ENCODE assay signal across 15 cellular contexts in the genomic region with DNA sequence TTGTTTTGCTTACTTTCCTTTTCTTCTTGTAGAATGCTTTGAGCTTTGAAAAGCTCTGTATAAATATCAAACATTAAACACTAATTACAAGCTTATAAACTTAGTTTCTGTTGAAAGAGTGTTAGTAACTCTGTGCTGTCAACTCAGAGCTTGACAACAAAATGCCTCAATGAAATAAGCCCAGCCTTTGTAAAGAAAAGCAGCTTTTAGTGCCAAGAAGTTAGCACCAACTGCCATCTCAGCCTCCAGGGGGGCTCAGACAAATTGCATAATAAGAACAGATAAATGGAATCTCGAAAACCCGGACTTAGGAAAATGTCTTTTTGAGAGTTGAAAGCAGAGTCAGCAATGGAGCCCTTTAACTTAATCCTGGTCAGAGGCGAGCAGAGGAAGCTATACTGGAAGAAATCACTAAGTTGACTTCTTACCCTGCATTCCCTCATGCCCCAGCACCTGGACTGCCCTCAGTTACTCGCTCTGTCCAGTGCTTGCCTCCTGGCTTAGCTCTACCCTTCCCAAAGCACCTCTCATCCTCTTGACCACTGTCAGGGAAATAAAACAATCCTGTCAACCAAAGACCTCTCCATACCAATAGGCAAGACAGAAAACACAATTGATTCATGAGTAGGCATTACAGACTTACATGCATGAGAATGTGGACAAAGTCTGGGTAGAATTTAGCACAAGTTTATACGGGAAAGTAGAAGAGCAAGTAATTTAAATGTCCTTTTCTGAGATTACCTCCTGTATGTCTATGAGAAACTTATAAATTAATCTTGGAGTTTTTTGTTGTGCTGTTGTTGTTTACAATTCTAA.
"Had no signal": no experiment of that assay in that cellular context is flagged by ENCODE, and none has a peak within 500 bp of the region (broad histone marks: within the 10 kb centered on the region; RNA-seq: fewer than 3 reads in every experiment).

No MANE protein-coding gene starts in this region.

- H3K9me3 ChIP-seq: colonic mucosa, thyroid gland had no signal

- H3K4me1 Mint-ChIP-seq: activated naive CD8-positive, alpha-beta T cell treated with anti-CD3 and anti-CD28 coated beads, Interleukin-2, amount 50 U/mL, for 24 hours had no signal

- H3K27ac Mint-ChIP-seq: activated naive CD4-positive, alpha-beta T cell treated with anti-CD3 and anti-CD28 coated beads for 36 hours; activated naive CD8-positive, alpha-beta T cell treated with anti-CD3 and anti-CD28 coated beads, Interleukin-2, amount 50 U/mL, for 24 hours; activated T-helper 2 cell treated with anti-CD3 and anti-CD28 coated beads, Interferon-gamma antibody, Interleukin-2, Interleukin-4, amounts not matched to agents 10 μg/mL and 5 μg/mL and 100 μg/mL, durations not matched to agents 14 hours and 24 hours and 36 hours; nephron progenitor cell; T-helper 2 cell treated with Interferon-gamma antibody and Interleukin-4, amounts not matched to agents 5 μg/mL and 100 μg/mL, for 36 hours had no signal

- DNase-seq: activated naive CD4-positive, alpha-beta T cell treated with anti-CD3 and anti-CD28 coated beads for 36 hours; activated naive CD8-positive, alpha-beta T cell treated with anti-CD3 and anti-CD28 coated beads, Interleukin-2, amount 50 U/mL, for 24 hours; colonic mucosa; effector CD4-positive, alpha-beta T cell; foreskin fibroblast; kidney glomerular epithelial cell; nephron progenitor cell; sigmoid colon; stimulated activated CD4-positive, alpha-beta T cell treated with anti-CD3 and anti-CD28 coated beads, Interleukin-1b, Interleukin-23, amount 100 ng/mL, for 48 hours; stomach; thyroid gland had no signal

- H3K4me3 ChIP-seq: ascending aorta, colonic mucosa, sigmoid colon, stomach, thyroid gland had no signal

- H3K36me3 ChIP-seq: ascending aorta, colonic mucosa, sigmoid colon, stomach, thyroid gland had no signal

- H3K4me3 Mint-ChIP-seq: activated naive CD4-positive, alpha-beta T cell treated with anti-CD3 and anti-CD28 coated beads for 36 hours; activated naive CD8-positive, alpha-beta T cell treated with anti-CD3 and anti-CD28 coated beads, Interleukin-2, amount 50 U/mL, for 24 hours; nephron progenitor cell; T-helper 2 cell treated with Interferon-gamma antibody and Interleukin-4, amounts not matched to agents 5 μg/mL and 100 μg/mL, for 36 hours had no signal

- H3K27me3 ChIP-seq: ascending aorta, colonic mucosa, sigmoid colon, stomach, thyroid gland had no signal

- H3K27me3 Mint-ChIP-seq: activated naive CD8-positive, alpha-beta T cell treated with anti-CD3 and anti-CD28 coated beads, Interleukin-2, amount 50 U/mL, for 24 hours had no signal

- H3K27ac ChIP-seq: ascending aorta, colonic mucosa, sigmoid colon, stomach, thyroid gland had no signal

- H3K4me1 ChIP-seq: ascending aorta, colonic mucosa, stomach, thyroid gland had no signal

- ATAC-seq: activated CD4-positive, CD25-positive, alpha-beta regulatory T cell treated with anti-CD3 and anti-CD28 coated beads, Interleukin-2, amount 50 U/mL, for 24 hours; activated naive CD8-positive, alpha-beta T cell treated with anti-CD3 and anti-CD28 coated beads, Interleukin-2, amount 50 U/mL, for 24 hours had no signal
